In genomic region chr1:230708631-230709580, GRCh38 we compare ENCODE assay signal across 14 cellular contexts. TPM values are rescaled to one million over a fixed set of nuclear protein-coding genes. Genes with fewer than 3 reads are reported as not detected.
DNase-seq lines count a peak whose midpoint lies in the region; ATAC-seq and FAIRE-seq lines count a peak whose summit lies in the region.
"Had no signal": no experiment of that assay in that cellular context is flagged by ENCODE, and none has a peak within 500 bp of the region (broad histone marks: within the 10 kb centered on the region; RNA-seq: fewer than 3 reads in every experiment).

No MANE protein-coding gene starts in this region.

- no peaks in the 10 kb centered on the region for H3K36me3 ChIP-seq in mucosa of rectum (ENCODE audit: control insufficient read depth in 2 of 2, insufficient read depth in 2 of 2, low read length in 2 of 2)

- H3K4me3 ChIP-seq in mucosa of rectum (ENCODE audit: low read length in 2 of 2), result no peak overlapping the region
- H3K4me3 ChIP-seq: lung had no signal

- peaks cover 25% of the 10 kb centered on the region in 2 donors for H3K4me1 ChIP-seq in mucosa of rectum (ENCODE audit: control insufficient read depth in 2 of 2, insufficient read depth in 2 of 2, low read length in 2 of 2)

- no peak overlapping the region for H3K9ac ChIP-seq in mucosa of rectum (ENCODE audit: low read depth in 1 of 2, low read length in 2 of 2)

- no peaks in the 10 kb centered on the region for H3K9me3 ChIP-seq in mucosa of rectum (ENCODE audit: control insufficient read depth in 2 of 2, low read length in 2 of 2)

- FAIRE-seq in frontal cortex (lab: Jason Lieb, UNC), result no peak

- no peaks in the 10 kb centered on the region for H3K27me3 ChIP-seq in mucosa of rectum (ENCODE audit: control insufficient read depth in 2 of 2, insufficient read depth in 2 of 2, low read length in 2 of 2)

- ATAC-seq in esophagus mucosa, result peak; percentile 73

- H3K27ac ChIP-seq in mucosa of rectum (ENCODE audit: low read depth in 2 of 2, low read length in 2 of 2), result peak overlapping the region; percentile 24 to 56
- H3K27ac ChIP-seq: C4-2B had no signal

- DNase-seq in EH (ENCODE audit: low read depth) (peak; percentile 22), NOMO-1 (lab: John Stamatoyannopoulos, UW; ENCODE audit: unreplicated experiment in 2 of 2) (peak; percentile 19 to 39), NCI-H2171 treated with DMSO at 0.1 percent for 48 hours (lab: John Stamatoyannopoulos, UW) (no peak), frontal cortex (ENCODE audit: low spot score in 2 of 2) (no peak), NCI-H1417 treated with DMSO at 0.1 percent for 48 hours (lab: John Stamatoyannopoulos, UW) (no peak), NCI-H345 treated with DMSO at 0.1 percent for 48 hours (lab: John Stamatoyannopoulos, UW; ENCODE audit: unreplicated experiment) (no peak)
- DNase-seq: activated CD4-positive, alpha-beta memory T cell treated with anti-CD3 and anti-CD28 coated beads, Interleukin-2, amount 10 ng/mL, durations not matched to agents 7 days and 5 days; NCI-H187; NK-92 treated with Interleukin-12 subunit alpha and Interleukin-12 subunit beta, amount 100 ng/mL, for 24 hours had no signal

RNA-seq across cellular contexts. Expression of gene AGT, which starts 5.0 kb away (rescaled TPM):
- total RNA-seq in esophagus mucosa (0.12 TPM), frontal cortex (4.1 TPM)
- total RNA-seq: activated CD4-positive, alpha-beta memory T cell treated with anti-CD3 and anti-CD28 coated beads, Interleukin-2, amount 10 ng/mL, durations not matched to agents 7 days and 5 days had no signal

RNA-seq across cellular contexts. Expression of gene CAPN9, which starts 38.3 kb away (rescaled TPM):
- total RNA-seq in esophagus mucosa (not detected), frontal cortex (under 0.01 TPM)
- total RNA-seq: activated CD4-positive, alpha-beta memory T cell treated with anti-CD3 and anti-CD28 coated beads, Interleukin-2, amount 10 ng/mL, durations not matched to agents 7 days and 5 days; osteoblast had no signal

Comparison
In these comparisons a context has a peak if more than half of its experiments do, and no peak if none do; other contexts are left out.
1. DNase-seq: peak in EH (single experiment) and NOMO-1 (2 of 2); none in NCI-H2171 treated with DMSO at 0.1 percent for 48 hours (single experiment), frontal cortex (0 of 2), NCI-H1417 treated with DMSO at 0.1 percent for 48 hours (single experiment) and NCI-H345 treated with DMSO at 0.1 percent for 48 hours (single experiment).